In the genomic region with DNA sequence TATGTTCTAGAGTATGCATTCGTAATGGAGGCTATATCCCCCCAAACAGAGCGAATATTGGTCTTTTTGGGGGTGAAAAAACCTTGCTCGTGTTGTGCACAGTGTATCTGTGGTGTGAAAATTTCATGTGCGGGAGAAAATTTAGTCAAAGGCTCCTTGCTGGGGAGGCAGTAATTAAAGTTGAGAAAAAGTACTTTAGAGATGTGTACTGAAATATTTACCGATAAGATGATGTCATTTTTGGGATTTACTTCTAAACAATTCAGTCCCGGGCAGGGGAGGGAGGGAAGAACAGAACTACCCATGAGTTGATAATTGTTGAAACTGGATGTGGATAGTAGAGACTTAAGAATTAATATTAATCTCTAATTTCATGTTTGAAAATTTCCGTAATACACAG, we compare ENCODE assay signal across 1 cellular context.
TF ChIP-seq lines count a peak whose summit lies in the region.

No MANE protein-coding gene starts in this region.

TF ChIP-seq in HepG2, 621 proteins besides CTCF, POLR2A, EP300 and RAD21:
- peak; percentile 66 for TF ChIP-seq ATF7 (IDR thresholded peaks at IDR 0.05)
- TF ChIP-seq ATF7 (CRISPR knock-in tag; IDR thresholded peaks at IDR 0.05): no peak
- TF ChIP-seq, protein P1, sequence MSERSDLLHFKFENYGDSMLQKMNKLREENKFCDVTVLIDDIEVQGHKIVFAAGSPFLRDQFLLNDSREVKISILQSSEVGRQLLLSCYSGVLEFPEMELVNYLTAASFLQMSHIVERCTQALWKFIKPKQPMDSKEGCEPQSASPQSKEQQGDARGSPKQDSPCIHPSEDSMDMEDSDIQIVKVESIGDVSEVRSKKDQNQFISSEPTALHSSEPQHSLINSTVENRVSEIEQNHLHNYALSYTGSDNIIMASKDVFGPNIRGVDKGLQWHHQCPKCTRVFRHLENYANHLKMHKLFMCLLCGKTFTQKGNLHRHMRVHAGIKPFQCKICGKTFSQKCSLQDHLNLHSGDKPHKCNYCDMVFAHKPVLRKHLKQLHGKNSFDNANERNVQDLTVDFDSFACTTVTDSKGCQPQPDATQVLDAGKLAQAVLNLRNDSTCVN (CRISPR knock-in tag; IDR thresholded peaks at IDR 0.05; ENCODE audit: borderline replicate concordance): no peak
- TF ChIP-seq ZSCAN30 (CRISPR knock-in tag; IDR thresholded peaks at IDR 0.05): no peak
- no peak for TF ChIP-seq NFIB (CRISPR knock-in tag; IDR thresholded peaks at IDR 0.05; ENCODE audit: borderline replicate concordance)
